Comparison of ENCODE assay signal across 9 cellular contexts in the genomic region with DNA sequence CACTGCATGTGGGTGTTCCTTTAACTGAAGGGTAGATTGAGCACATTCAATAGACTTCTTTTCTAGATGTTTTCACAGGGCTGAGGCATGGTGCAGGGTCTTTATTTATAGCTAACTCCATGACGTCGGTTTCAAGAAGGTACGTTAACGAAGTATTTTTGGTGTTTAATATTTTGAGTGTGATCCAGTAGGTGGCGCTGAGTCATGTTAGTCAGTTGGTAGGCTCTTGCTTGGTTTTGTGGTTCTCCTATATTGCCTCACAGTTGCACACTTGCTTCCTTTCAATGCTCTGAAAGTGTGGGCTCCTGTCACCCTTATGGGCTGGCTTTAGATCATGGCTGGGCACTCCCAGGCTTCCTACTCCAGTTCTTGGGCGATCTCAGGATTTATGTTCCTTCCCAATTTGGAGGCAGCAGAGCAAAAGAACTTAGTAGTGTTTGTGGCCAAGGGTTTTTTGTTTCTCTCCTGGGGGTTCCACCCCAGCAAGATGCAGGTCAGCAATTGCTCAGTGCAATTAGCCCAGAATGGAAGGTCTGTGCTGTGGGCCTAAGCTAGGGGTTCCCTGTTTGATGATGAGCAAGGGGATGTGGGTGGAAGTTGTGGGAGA.
DNase-seq lines count a peak whose midpoint lies in the region; ATAC-seq and TF ChIP-seq lines count a peak whose summit lies in the region.
"Had no signal": no experiment of that assay in that cellular context is flagged by ENCODE, and none has a peak within 500 bp of the region (broad histone marks: within the 10 kb centered on the region; RNA-seq: fewer than 3 reads in every experiment).

No MANE protein-coding gene starts in this region.

- no peak for ATAC-seq in stimulated activated memory B cell treated with anti-CD40 and anti-IgM and Interleukin-4, amounts not matched to agents 10 μg/mL and 1 μg/mL and 100 μg/mL, for 72 hours

- peaks cover 3% of the 10 kb centered on the region for H3K27me3 Mint-ChIP-seq in glutamatergic neuron (ENCODE audit: unreplicated experiment)
- no peaks in the 10 kb centered on the region for H3K27me3 Mint-ChIP-seq in stimulated activated memory B cell treated with anti-CD40 and anti-IgM and Interleukin-4, amounts not matched to agents 10 μg/mL and 1 μg/mL and 100 μg/mL, for 72 hours

- TF ChIP-seq CTCF in glutamatergic neuron (IDR thresholded peaks at IDR 0.05; ENCODE audit: partially characterized antibody, unreplicated experiment) (peak; percentile 46), transverse colon (IDR thresholded peaks at IDR 0.05) (peak in 1 of 5 experiments; percentile 13)

- no peak for TF ChIP-seq EP300 in transverse colon (IDR thresholded peaks at IDR 0.05; ENCODE audit: low read depth)

- no peak overlapping the region for H3K27ac Mint-ChIP-seq in glutamatergic neuron (ENCODE audit: unreplicated experiment)
- H3K27ac Mint-ChIP-seq in stimulated activated memory B cell treated with anti-CD40 and anti-IgM and Interleukin-4, amounts not matched to agents 10 μg/mL and 1 μg/mL and 100 μg/mL, for 72 hours, result no peak overlapping the region
- H3K27ac Mint-ChIP-seq: brain had no signal

- peaks cover 10% of the 10 kb centered on the region for H3K36me3 Mint-ChIP-seq in glutamatergic neuron (ENCODE audit: unreplicated experiment)
- H3K36me3 Mint-ChIP-seq in stimulated activated memory B cell treated with anti-CD40 and anti-IgM and Interleukin-4, amounts not matched to agents 10 μg/mL and 1 μg/mL and 100 μg/mL, for 72 hours, result no peaks in the 10 kb centered on the region
- H3K36me3 Mint-ChIP-seq: brain had no signal

- no peak overlapping the region for H3K4me3 Mint-ChIP-seq in glutamatergic neuron (ENCODE audit: unreplicated experiment)
- no peak overlapping the region for H3K4me3 Mint-ChIP-seq in stimulated activated memory B cell treated with anti-CD40 and anti-IgM and Interleukin-4, amounts not matched to agents 10 μg/mL and 1 μg/mL and 100 μg/mL, for 72 hours
- H3K4me3 Mint-ChIP-seq: brain had no signal

- no peaks in the 10 kb centered on the region for H3K4me1 ChIP-seq in transverse colon

- TF ChIP-seq POLR2A in transverse colon (IDR thresholded peaks at IDR 0.05), result no peak

- no peak overlapping the region for H3K27ac ChIP-seq in transverse colon

- intact Hi-C loops in transverse colon (cut with DNase I; ENCODE audit: low total_unique reads), result loop anchor here (1.0 kb wide), 1 partner anchor 16 kb away; no protein-coding TSS in a partner anchor

- no peaks in the 10 kb centered on the region for H3K4me1 Mint-ChIP-seq in glutamatergic neuron (ENCODE audit: low read depth, unreplicated experiment)
- H3K4me1 Mint-ChIP-seq in stimulated activated memory B cell treated with anti-CD40 and anti-IgM and Interleukin-4, amounts not matched to agents 10 μg/mL and 1 μg/mL and 100 μg/mL, for 72 hours, result no peaks in the 10 kb centered on the region

- peak; percentile 1 for DNase-seq in CD1c-positive myeloid dendritic cell (ENCODE audit: extremely low spot score)
- peak; percentile 65 for DNase-seq in HT1080 (ENCODE audit: low read depth)
- peak; percentile 7 for DNase-seq in SK-N-DZ (ENCODE audit: low spot score)
- DNase-seq in glutamatergic neuron, result no peak
- no peak for DNase-seq in NK-92 treated with Interleukin-12 subunit alpha and Interleukin-12 subunit beta, amount 100 ng/mL, for 24 hours (lab: John Stamatoyannopoulos, UW)
- DNase-seq in transverse colon, result no peak
- no peak for DNase-seq in NCI-H774 (lab: John Stamatoyannopoulos, UW)

- no peaks in the 10 kb centered on the region for H3K9me3 Mint-ChIP-seq in glutamatergic neuron (ENCODE audit: unreplicated experiment)
- peaks cover 10% of the 10 kb centered on the region for H3K9me3 Mint-ChIP-seq in stimulated activated memory B cell treated with anti-CD40 and anti-IgM and Interleukin-4, amounts not matched to agents 10 μg/mL and 1 μg/mL and 100 μg/mL, for 72 hours

- H3K27me3 ChIP-seq in transverse colon, result no peaks in the 10 kb centered on the region

- WGBS in transverse colon (ENCODE audit: low coverage in 1 of 2), 2 donors, result 41 to 52% methylated on average over 5 to 6 of the region's 6 CpGs

- H3K36me3 ChIP-seq in transverse colon, result no peaks in the 10 kb centered on the region

- in situ Hi-C loops in transverse colon (cut with MboI; ENCODE audit: low pct_ligation_motif_present in 1 of 4, low pct_unique_long_range_greater_than_20kb in 1 of 4, low sequenced_read_pairs in 3 of 4), result no loop called here

- no peak overlapping the region for H3K4me3 ChIP-seq in transverse colon

- no peaks in the 10 kb centered on the region for H3K9me3 ChIP-seq in transverse colon

Comparison
In these comparisons a context has a peak if more than half of its experiments do, and no peak if none do; other contexts are left out.
1. DNase-seq: peak in CD1c-positive myeloid dendritic cell (single experiment), HT1080 (single experiment) and SK-N-DZ (single experiment); none in glutamatergic neuron (single experiment), NK-92 treated with Interleukin-12 subunit alpha and Interleukin-12 subunit beta, amount 100 ng/mL, for 24 hours (single experiment), transverse colon (single experiment) and NCI-H774 (single experiment).